Comparison of ENCODE assay signal across 22 cellular contexts in the genomic region with DNA sequence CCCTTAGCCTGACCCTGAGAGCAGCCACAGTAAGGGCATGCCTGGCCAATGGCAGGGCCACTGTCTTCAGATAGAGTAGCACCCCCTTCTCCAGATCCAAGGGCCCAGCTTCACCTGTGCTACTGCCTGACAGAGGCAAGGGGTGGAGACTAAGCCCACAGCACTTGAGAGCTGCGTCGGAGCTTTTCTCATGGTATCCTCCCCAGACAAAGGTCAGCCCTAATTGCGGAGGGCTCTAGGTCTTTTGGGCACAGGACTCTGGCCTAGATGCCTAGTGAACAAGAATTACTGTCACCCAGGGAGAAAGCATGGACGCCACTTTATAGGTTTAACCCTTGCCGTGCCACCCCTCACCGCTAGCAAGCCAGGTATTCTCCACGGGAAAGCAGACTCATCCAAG. TPM values are rescaled to one million over a fixed set of nuclear protein-coding genes. Genes with fewer than 3 reads are reported as not detected.
DNase-seq lines count a peak whose midpoint lies in the region; ATAC-seq, FAIRE-seq and TF ChIP-seq lines count a peak whose summit lies in the region.
"Had no signal": no experiment of that assay in that cellular context is flagged by ENCODE, and none has a peak within 500 bp of the region (broad histone marks: within the 10 kb centered on the region; RNA-seq: fewer than 3 reads in every experiment).

No MANE protein-coding gene starts in this region.

- H3K36me3 ChIP-seq in HepG2 (replicated peaks in 1 of 2; ENCODE audit: control insufficient read depth in 1 of 2, insufficient read depth in 2 of 2, low read length in 2 of 2): no peaks in the 10 kb centered on the region
- H3K36me3 ChIP-seq in right lobe of liver: no peaks in the 10 kb centered on the region
- H3K36me3 ChIP-seq in mucosa of descending colon (ENCODE audit: low read depth): no peaks in the 10 kb centered on the region

- no peaks in the 10 kb centered on the region for H3K9me3 ChIP-seq in HepG2 (ENCODE audit: low read length)
- H3K9me3 ChIP-seq in right lobe of liver: no peaks in the 10 kb centered on the region
- H3K9me3 ChIP-seq in mucosa of descending colon: no peaks in the 10 kb centered on the region
- H3K9me3 ChIP-seq: BLaER1, Caco-2 had no signal

- TF ChIP-seq CTCF in HepG2 (CRISPR knock-in tag; IDR thresholded peaks at IDR 0.05) (no peak), right lobe of liver (IDR thresholded peaks at IDR 0.05) (no peak), mucosa of descending colon (IDR thresholded peaks at IDR 0.05) (no peak), progenitor cell of endocrine pancreas (IDR thresholded peaks at IDR 0.05; ENCODE audit: unreplicated experiment) (no peak)

- H3K27me3 ChIP-seq in HepG2 (ENCODE audit: control insufficient read depth in 1 of 2, insufficient read depth in 2 of 2, low read length in 2 of 2) (peaks cover 0 to 7% of the 10 kb centered on the region in 2 experiments; a peak in 3 of 5 replicates), right lobe of liver (no peaks in the 10 kb centered on the region)
- H3K27me3 ChIP-seq: BLaER1 had no signal

- no peaks in the 10 kb centered on the region for H3K36me3 Mint-ChIP-seq in progenitor cell of endocrine pancreas (ENCODE audit: insufficient read depth)

- in situ Hi-C loops in HepG2 (cut with HindIII; ENCODE audit: extremely low pct_ligation_motif_present, low pct_unique_long_range_greater_than_20kb): no loop called here

- H3K4me1 ChIP-seq in HepG2 (ENCODE audit: insufficient read depth, low read length) (peaks cover 12% of the 10 kb centered on the region; the same call in 1 of the 2 replicates), right lobe of liver (no peaks in the 10 kb centered on the region), mucosa of descending colon (ENCODE audit: low read depth) (no peaks in the 10 kb centered on the region)

- no peak for DNase-seq in HepG2 (ENCODE audit: low spot score)
- no peak for DNase-seq in right lobe of liver
- DNase-seq in mucosa of descending colon: no peak
- DNase-seq in progenitor cell of endocrine pancreas (ENCODE audit: low spot score, unreplicated experiment): no peak
- no peak for DNase-seq in left lobe of liver (ENCODE audit: low spot score)
- DNase-seq in stimulated activated naive CD8-positive, alpha-beta T cell treated with anti-CD3 and anti-CD28 coated beads, Interleukin-15, amount 100 ng/mL, for 72 hours: no peak
- DNase-seq: CD4-positive, CD25-positive, alpha-beta regulatory T cell; CD8-positive, alpha-beta T cell; DMS153; DND-41; H9 had no signal

- H3K4me1 Mint-ChIP-seq in progenitor cell of endocrine pancreas (ENCODE audit: low read depth): no peaks in the 10 kb centered on the region
- H3K4me1 Mint-ChIP-seq in stimulated activated naive CD8-positive, alpha-beta T cell treated with anti-CD3 and anti-CD28 coated beads, Interleukin-15, amount 100 ng/mL, for 72 hours: no peaks in the 10 kb centered on the region
- H3K4me1 Mint-ChIP-seq: B cell; CD4-positive, CD25-positive, alpha-beta regulatory T cell had no signal

- H3K27me3 Mint-ChIP-seq in progenitor cell of endocrine pancreas: peaks cover 13% of the 10 kb centered on the region
- no peaks in the 10 kb centered on the region for H3K27me3 Mint-ChIP-seq in stimulated activated naive CD8-positive, alpha-beta T cell treated with anti-CD3 and anti-CD28 coated beads, Interleukin-15, amount 100 ng/mL, for 72 hours
- H3K27me3 Mint-ChIP-seq: B cell had no signal

- no peak overlapping the region for H2AFZ ChIP-seq in HepG2 (ENCODE audit: low read length)
- H2AFZ ChIP-seq: GM23338 had no signal

- TF ChIP-seq EP300 in HepG2 (IDR thresholded peaks at IDR 0.05; ENCODE audit: low read depth in 2 of 2, low read length in 2 of 2): no peak
- no peak for TF ChIP-seq EP300 in HepG2 (CRISPR knock-in tag; IDR thresholded peaks at IDR 0.05; ENCODE audit: borderline replicate concordance)

- H3K4me3 ChIP-seq in HepG2 (replicated peaks in 1 of 3; ENCODE audit: insufficient read depth in 1 of 3, low read depth in 2 of 3, low read length in 3 of 3): no peak overlapping the region
- H3K4me3 ChIP-seq in right lobe of liver: no peak overlapping the region
- H3K4me3 ChIP-seq in mucosa of descending colon: no peak overlapping the region
- H3K4me3 ChIP-seq: BLaER1, GM23338 had no signal

- POLR2A ChIA-PET in HepG2 (lab: Yijun Ruan, JAX): no interaction called here

- ATAC-seq in HepG2 (no peak), right lobe of liver (no peak), mucosa of descending colon (peak; percentile 52), left lobe of liver (no peak), GM18511 (IDR thresholded peaks at IDR 0.05; ENCODE audit: unreplicated experiment) (no peak)
- ATAC-seq in stimulated activated naive CD8-positive, alpha-beta T cell treated with anti-CD3 and anti-CD28 coated beads, Interleukin-15, amount 100 ng/mL, for 72 hours: no peak
- ATAC-seq: CD8-positive, alpha-beta T cell had no signal

- FAIRE-seq in HepG2 (lab: Jason Lieb, UNC): no peak
- FAIRE-seq: A204.1, G401.6, GM12892, GM19239 had no signal

- no TSS peak for BruUV-seq in HepG2 (replicated peaks; lab: Mats Ljungman, UMichigan)

- TF ChIP-seq RAD21 in HepG2 (CRISPR knock-in tag; IDR thresholded peaks at IDR 0.05): no peak

- peak overlapping the region; percentile 15 for H3K27ac Mint-ChIP-seq in progenitor cell of endocrine pancreas
- no peak overlapping the region for H3K27ac Mint-ChIP-seq in stimulated activated naive CD8-positive, alpha-beta T cell treated with anti-CD3 and anti-CD28 coated beads, Interleukin-15, amount 100 ng/mL, for 72 hours
- H3K27ac Mint-ChIP-seq: B cell; CD4-positive, CD25-positive, alpha-beta regulatory T cell; CD8-positive, alpha-beta T cell; GM23338 had no signal

- TF ChIP-seq POLR2A in HepG2 (IDR thresholded peaks at IDR 0.05; ENCODE audit: insufficient read depth in 1 of 2, low read depth in 2 of 2, low read length in 2 of 2) (no peak), right lobe of liver (IDR thresholded peaks at IDR 0.05) (no peak)

- no peak overlapping the region for H3K4me3 Mint-ChIP-seq in progenitor cell of endocrine pancreas (ENCODE audit: low read depth)
- no peak overlapping the region for H3K4me3 Mint-ChIP-seq in stimulated activated naive CD8-positive, alpha-beta T cell treated with anti-CD3 and anti-CD28 coated beads, Interleukin-15, amount 100 ng/mL, for 72 hours
- H3K4me3 Mint-ChIP-seq: B cell; CD4-positive, CD25-positive, alpha-beta regulatory T cell; CD8-positive, alpha-beta T cell; GM23338; H9 had no signal

- no peak overlapping the region for H3K9ac ChIP-seq in HepG2 (ENCODE audit: insufficient read depth, low read depth, low read length)
- H3K9ac ChIP-seq: BLaER1 had no signal

- H4K20me1 ChIP-seq in HepG2 (ENCODE audit: insufficient read depth, low read length): no peaks in the 10 kb centered on the region

- H3K27ac ChIP-seq in HepG2 (ENCODE audit: extremely low read length, insufficient read depth, low read length) (no peak overlapping the region), right lobe of liver (no peak overlapping the region)
- H3K27ac ChIP-seq: 22Rv1, BLaER1, C4-2B had no signal

- no peak overlapping the region for H3K4me2 ChIP-seq in HepG2 (ENCODE audit: low read depth, low read length)
- H3K4me2 ChIP-seq: BLaER1, GM23338 had no signal

- WGBS in HepG2 (ENCODE audit: low lambda C conversion rate): no CpG with 5 or more reads among the region's 7 CpGs
- 83% methylated on average over 2 of the region's 7 CpGs for WGBS in right lobe of liver (ENCODE audit: insufficient coverage, low coverage, low lambda C conversion rate, missing lambda C conversion rate)

- H3K79me2 ChIP-seq in HepG2 (ENCODE audit: insufficient read depth, low read length): no peaks in the 10 kb centered on the region

- CTCF ChIA-PET in HepG2 (lab: Yijun Ruan, JAX; ENCODE audit: low intra/inter-chr PET ratio, low total read pairs): no interaction called here

- H3K9me3 Mint-ChIP-seq in progenitor cell of endocrine pancreas (ENCODE audit: low read depth): no peaks in the 10 kb centered on the region
- no peaks in the 10 kb centered on the region for H3K9me3 Mint-ChIP-seq in stimulated activated naive CD8-positive, alpha-beta T cell treated with anti-CD3 and anti-CD28 coated beads, Interleukin-15, amount 100 ng/mL, for 72 hours
- H3K9me3 Mint-ChIP-seq: CD4-positive, CD25-positive, alpha-beta regulatory T cell; CD8-positive, alpha-beta T cell; GM23338; H9 had no signal

- intact Hi-C loops in HepG2 (cut with micrococcal nuclease; ENCODE audit: unreplicated experiment): no loop called here
- intact Hi-C loops in right lobe of liver (cut with DNase I): no loop called here
- intact Hi-C loops in mucosa of descending colon (cut with DNase I, micrococcal nuclease): no loop called here

TF ChIP-seq in HepG2, 621 proteins besides CTCF, POLR2A, EP300 and RAD21:
- TF ChIP-seq ZNF652 (CRISPR knock-in tag; IDR thresholded peaks at IDR 0.05; ENCODE audit: borderline replicate concordance, low read depth) (0 out of 2 replicates have a peak, but pooled peaks have one; percentile 20), ZNF562 (CRISPR knock-in tag; IDR thresholded peaks at IDR 0.05; ENCODE audit: borderline replicate concordance) (no peak)

RNA-seq across cellular contexts. Expression of a gene that starts 15.1 kb away (rescaled TPM):
- total RNA-seq in HepG2 (2016; rRNA removed; fragmentation: Illumina TruSeq; extraction: Trizol) (0.20 and 0.24 TPM in 2 replicates), right lobe of liver (1 to 10 TPM in 4 of 6 experiments, under 1 TPM in 2; 0.37 to 4.4 (median 1.7) TPM), mucosa of descending colon (10 to 100 TPM in 1 of 3 donors, 1 to 10 TPM in 2; 4.9 to 12.8 (median 8.0) TPM), progenitor cell of endocrine pancreas (1.1 and 1.5 TPM in 2 replicates), left lobe of liver (1.8 TPM)
- total RNA-seq in HepG2 (2016; cell fraction: cytosol; rRNA removed; fragmentation: Illumina TruSeq; extraction: Trizol; ENCODE audit: low read depth): not detected in 2 replicates
- total RNA-seq in HepG2 (2016; cell fraction: insoluble cytoplasmic fraction; rRNA removed; fragmentation: Illumina TruSeq; extraction: Trizol): 0.16 and 0.17 TPM in 2 replicates
- total RNA-seq in HepG2 (2016; cell fraction: membrane; rRNA removed; fragmentation: Illumina TruSeq; extraction: Trizol): 0.12 and 0.14 TPM in 2 replicates
- 0.12 and 0.16 TPM in 2 replicates for total RNA-seq in HepG2 (2016; cell fraction: nucleus; rRNA removed; fragmentation: Illumina TruSeq; extraction: Trizol)
- polyA plus RNA-seq in HepG2 (2011; rRNA removed): 0.66 and 1.0 TPM in 2 replicates
- polyA plus RNA-seq in HepG2 (2011; cell fraction: cytosol; rRNA removed): 0.55 and 0.56 TPM in 2 replicates
- 3.7 and 4.6 TPM in 2 replicates for polyA plus RNA-seq in HepG2 (2011; cell fraction: nucleus; rRNA removed)
- 1.3 TPM in 2 replicates for polyA plus RNA-seq in HepG2 (2012)
- polyA plus RNA-seq in HepG2 (2016; cell fraction: cytosol; fragmentation: Illumina TruSeq; extraction: Trizol; ENCODE audit: low read depth): 0.08 TPM in 2 replicates
- polyA plus RNA-seq in HepG2 (2016; cell fraction: insoluble cytoplasmic fraction; fragmentation: Illumina TruSeq; extraction: Trizol; ENCODE audit: low read depth): 0.13 and 0.24 TPM in 2 replicates
- polyA plus RNA-seq in HepG2 (2016; cell fraction: membrane; fragmentation: Illumina TruSeq; extraction: Trizol; ENCODE audit: low read depth): 0.26 and 0.33 TPM in 2 replicates
- polyA plus RNA-seq in HepG2 (2016; cell fraction: nucleus; fragmentation: Illumina TruSeq; extraction: Trizol; ENCODE audit: insufficient read depth, low read depth): 0.29 and 0.31 TPM in 2 replicates
- 2.0 and 16.9 TPM in 2 replicates for polyA minus RNA-seq in HepG2 (2011; rRNA and poly(A)+ RNA removed; ENCODE audit: low replicate concordance)
- polyA minus RNA-seq in HepG2 (2011; cell fraction: cytosol; rRNA and poly(A)+ RNA removed): 0.26 and 0.59 TPM in 2 replicates
- polyA minus RNA-seq in HepG2 (2011; cell fraction: nucleus; rRNA and poly(A)+ RNA removed): 1.4 and 2.2 TPM in 2 replicates
